In the genomic region with DNA sequence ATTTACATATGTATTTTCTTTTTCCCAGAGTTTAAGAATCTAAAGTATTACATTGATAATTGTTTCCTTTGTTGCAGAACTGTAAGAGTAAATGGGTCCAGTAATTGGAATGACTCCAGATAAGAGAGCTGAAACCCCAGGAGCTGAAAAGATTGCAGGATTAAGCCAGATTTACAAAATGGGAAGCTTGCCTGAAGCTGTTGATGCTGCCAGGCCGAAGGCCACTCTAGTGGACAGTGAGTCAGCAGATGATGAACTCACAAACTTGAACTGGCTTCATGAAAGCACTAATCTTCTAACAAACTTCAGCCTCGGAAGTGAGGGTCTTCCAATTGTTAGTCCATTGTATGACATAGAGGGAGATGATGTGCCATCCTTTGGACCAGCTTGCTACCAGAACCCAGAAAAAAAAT, we compare ENCODE assay signal across 9 cellular contexts. TPM values are rescaled to one million over a fixed set of nuclear protein-coding genes. Genes with fewer than 3 reads are reported as not detected.
A peak's percentile ranks its signal among the peaks of the same experiment; 100 is the strongest.
DNase-seq lines count a peak whose midpoint lies in the region; ATAC-seq, FAIRE-seq and TF ChIP-seq lines count a peak whose summit lies in the region.
"Had no signal": no experiment of that assay in that cellular context is flagged by ENCODE, and none has a peak within 500 bp of the region (broad histone marks: within the 10 kb centered on the region; RNA-seq: fewer than 3 reads in every experiment).

No MANE protein-coding gene starts in this region.

- no peak overlapping the region for H3K14ac ChIP-seq in neuronal stem cell (ENCODE audit: low read length)

- intact Hi-C loops in pancreas (cut with DNase I): no loop called here

- H2BK12ac ChIP-seq in neuronal stem cell (ENCODE audit: low read length): no peak overlapping the region

- DNase-seq in CD4-positive, CD25-positive, alpha-beta regulatory T cell: no peak
- no peak for DNase-seq in T-cell
- peak; percentile 13 for DNase-seq in glomerular visceral epithelial cell (ENCODE audit: extremely low spot score)
- DNase-seq in pancreas: peak in 1 of 6 donors; percentile 21
- DNase-seq in urothelium cell line (ENCODE audit: low spot score): no peak
- no peak for DNase-seq in DMS153 (lab: John Stamatoyannopoulos, UW)
- DNase-seq in neuronal stem cell (ENCODE audit: low spot score): no peak
- DNase-seq: stimulated activated CD4-positive, alpha-beta T cell treated with anti-CD3 and anti-CD28 coated beads, Interleukin-1b, Interleukin-23, amount 100 ng/mL, for 48 hours had no signal

- POLR2A ChIA-PET in T-cell (lab: Charles Lee): interaction anchor here in 1 of 2 donors (0.7 kb wide), 1 partner anchor 103 kb away, joined by 4 read pairs; no protein-coding TSS in a partner anchor

- no peak overlapping the region for H2AK5ac ChIP-seq in neuronal stem cell (ENCODE audit: low read depth, low read length)

- peaks cover 23 to 68% (median 38%) of the 10 kb centered on the region in 4 donors for H3K4me1 Mint-ChIP-seq in CD4-positive, CD25-positive, alpha-beta regulatory T cell
- H3K4me1 Mint-ChIP-seq in T-cell: peaks cover 54 to 69% (median 65%) of the 10 kb centered on the region in 3 donors

- H3K27me3 ChIP-seq in CD4-positive, CD25-positive, alpha-beta regulatory T cell (ENCODE audit: control insufficient read depth, insufficient read depth, low read length): no peaks in the 10 kb centered on the region
- H3K27me3 ChIP-seq in pancreas (no peaks in the 10 kb centered on the region), neuronal stem cell (ENCODE audit: control insufficient read depth in 3 of 3, insufficient read depth in 3 of 3, low read depth in 1 of 3, low read length in 3 of 3) (no peaks in the 10 kb centered on the region)

- TF ChIP-seq CTCF in pancreas (IDR thresholded peaks at IDR 0.05): no peak

- H2AFZ ChIP-seq in neuronal stem cell (ENCODE audit: low read length): no peak overlapping the region

- H3K27ac ChIP-seq in CD4-positive, CD25-positive, alpha-beta regulatory T cell (ENCODE audit: insufficient read depth, low read length, poor library complexity, severe bottlenecking): no peak overlapping the region
- H3K27ac ChIP-seq in pancreas: no peak overlapping the region
- H3K27ac ChIP-seq in neuronal stem cell (replicated peaks; ENCODE audit: low read length): no peak overlapping the region

- H2BK5ac ChIP-seq in neuronal stem cell (ENCODE audit: low read length): no peak overlapping the region

- peaks cover 23% of the 10 kb centered on the region for H3K36me3 Mint-ChIP-seq in CD4-positive, CD25-positive, alpha-beta regulatory T cell
- H3K36me3 Mint-ChIP-seq in T-cell: peaks cover 41% of the 10 kb centered on the region

- no peak overlapping the region for H4K8ac ChIP-seq in neuronal stem cell (ENCODE audit: low read depth, low read length)

- peak overlapping the region in 2 of 3 donors; percentile 32 to 38 for H3K27ac Mint-ChIP-seq in CD4-positive, CD25-positive, alpha-beta regulatory T cell
- peak overlapping the region; percentile 39 to 43 for H3K27ac Mint-ChIP-seq in T-cell

- FAIRE-seq in pancreas (lab: Jason Lieb, UNC) (no peak), urothelium cell line (lab: Jason Lieb, UNC) (no peak)

- peak overlapping the region in 1 of 4 donors; percentile 19 for H3K4me3 Mint-ChIP-seq in CD4-positive, CD25-positive, alpha-beta regulatory T cell
- H3K4me3 Mint-ChIP-seq in T-cell: no peak overlapping the region

- peak overlapping the region; percentile 4 for H3K4me3 ChIP-seq in CD4-positive, CD25-positive, alpha-beta regulatory T cell (ENCODE audit: low read depth, low read length)
- H3K4me3 ChIP-seq in pancreas (no peak overlapping the region), neuronal stem cell (ENCODE audit: low read length in 2 of 2) (no peak overlapping the region)

- H3K27me3 Mint-ChIP-seq in CD4-positive, CD25-positive, alpha-beta regulatory T cell: no peaks in the 10 kb centered on the region
- H3K27me3 Mint-ChIP-seq in T-cell: no peaks in the 10 kb centered on the region

- no peak overlapping the region for H3K4me2 ChIP-seq in neuronal stem cell (ENCODE audit: insufficient read depth, low read length, poor library complexity, severe bottlenecking)

- H2BK120ac ChIP-seq in neuronal stem cell (ENCODE audit: low read depth, low read length): no peak overlapping the region

- H3K18ac ChIP-seq in neuronal stem cell (ENCODE audit: low read length): no peak overlapping the region

- H3K23ac ChIP-seq in neuronal stem cell (ENCODE audit: low read depth, low read length, poor library complexity): no peak overlapping the region

- H4K91ac ChIP-seq in neuronal stem cell (ENCODE audit: low read depth, low read length, poor library complexity): no peak overlapping the region

- no peak for ATAC-seq in CD4-positive, CD25-positive, alpha-beta regulatory T cell (ENCODE audit: low read depth in 2 of 2)
- ATAC-seq in T-cell (replicated peaks in 1 of 4): no peak
- peak in 3 of 4 donors; percentile 31 to 43 (median 37) for ATAC-seq in pancreas
- no peak for ATAC-seq in GM19452 (IDR thresholded peaks at IDR 0.05; ENCODE audit: unreplicated experiment)

- H3K4ac ChIP-seq in neuronal stem cell (ENCODE audit: low read length): no peak overlapping the region

- peaks cover 3% of the 10 kb centered on the region for H3K79me1 ChIP-seq in neuronal stem cell (ENCODE audit: low read depth, low read length)

- no peak overlapping the region for H3K9ac ChIP-seq in neuronal stem cell (ENCODE audit: low read depth, low read length, poor library complexity)

- H3K9me3 Mint-ChIP-seq in CD4-positive, CD25-positive, alpha-beta regulatory T cell: peaks cover 4 to 17% (median 5%) of the 10 kb centered on the region in 7 donors
- H3K9me3 Mint-ChIP-seq in T-cell: peaks cover 9 to 19% (median 15%) of the 10 kb centered on the region in 3 donors

- peaks cover 19 to 32% of the 10 kb centered on the region in 2 experiments for H3K9me3 ChIP-seq in CD4-positive, CD25-positive, alpha-beta regulatory T cell (ENCODE audit: control insufficient read depth in 2 of 2, low read length in 2 of 2)
- H3K9me3 ChIP-seq in pancreas (no peaks in the 10 kb centered on the region), neuronal stem cell (replicated peaks in 1 of 2; ENCODE audit: control insufficient read depth in 2 of 2, insufficient read depth in 1 of 2, low read depth in 1 of 2, low read length in 2 of 2) (peaks cover 12 to 55% of the 10 kb centered on the region in 2 donors)

- no peak overlapping the region for H2BK15ac ChIP-seq in neuronal stem cell (ENCODE audit: low read length)

- H3K36me3 ChIP-seq in CD4-positive, CD25-positive, alpha-beta regulatory T cell (ENCODE audit: control insufficient read depth, insufficient read depth, low read length): peaks cover 34% of the 10 kb centered on the region
- H3K36me3 ChIP-seq in pancreas (no peaks in the 10 kb centered on the region), neuronal stem cell (replicated peaks in 1 of 2; ENCODE audit: control insufficient read depth in 2 of 2, insufficient read depth in 2 of 2, low read length in 2 of 2) (peaks cover 12 to 55% of the 10 kb centered on the region in 2 donors)

- WGBS in pancreas, 2 donors: 84 to 86% methylated on average over 2 of the region's 2 CpGs
- no CpG with 5 or more reads among the region's 2 CpGs for WGBS in neuronal stem cell (ENCODE audit: extremely low coverage in 2 of 2, insufficient read length in 2 of 2, insufficient replicate concordance in 1 of 2), 2 donors

- CTCF ChIA-PET in T-cell (lab: Charles Lee): no interaction called here

- peaks cover 45% of the 10 kb centered on the region for H3K4me1 ChIP-seq in CD4-positive, CD25-positive, alpha-beta regulatory T cell (ENCODE audit: control insufficient read depth, insufficient read depth, low read length, poor library complexity, severe bottlenecking)
- H3K4me1 ChIP-seq in pancreas (peaks cover 0 to 5% (median 0%) of the 10 kb centered on the region in 3 donors), neuronal stem cell (ENCODE audit: control insufficient read depth in 2 of 2, insufficient read depth in 1 of 2, low read depth in 1 of 2, low read length in 2 of 2) (peaks cover 2 to 4% of the 10 kb centered on the region in 2 donors)

RNA-seq across cellular contexts. Expression of a gene that starts 31.6 kb away (rescaled TPM):
- 58.4 TPM for total RNA-seq in CD4-positive, CD25-positive, alpha-beta regulatory T cell
- 10 to 100 TPM; 48.9 to 67.6 (median 59.5) TPM for polyA plus RNA-seq in CD4-positive, CD25-positive, alpha-beta regulatory T cell
- 10 to 100 TPM; 43.4 to 54.8 (median 49.7) TPM for total RNA-seq in T-cell
- 10 to 100 TPM in 1 of 6 donors, 1 to 10 TPM in 5; 6.0 to 12.1 (median 7.7) TPM for total RNA-seq in pancreas
- 1 to 10 TPM; 1.7 to 3.4 TPM for polyA plus RNA-seq in pancreas
- polyA plus RNA-seq in neuronal stem cell (2013, experiment 1 of 2): 11.2 TPM
- 11.3 TPM for polyA plus RNA-seq in neuronal stem cell (2013, experiment 2 of 2)

Comparison
In these comparisons a context has a peak if more than half of its experiments do, and no peak if none do; other contexts are left out.
1. ATAC-seq: peak in pancreas (3 of 4); none in CD4-positive, CD25-positive, alpha-beta regulatory T cell (0 of 2), T-cell (0 of 4) and GM19452 (single experiment).